Comparison of ENCODE assay signal across 11 cellular contexts in genomic region chr7:93146036-93146435, GRCh38. TPM values are rescaled to one million over a fixed set of nuclear protein-coding genes. Genes with fewer than 3 reads are reported as not detected.
A peak's percentile ranks its signal among the peaks of the same experiment; 100 is the strongest.
DNase-seq lines count a peak whose midpoint lies in the region; ATAC-seq and TF ChIP-seq lines count a peak whose summit lies in the region.
"Had no signal": no experiment of that assay in that cellular context is flagged by ENCODE, and none has a peak within 500 bp of the region (broad histone marks: within the 10 kb centered on the region; RNA-seq: fewer than 3 reads in every experiment).

No MANE protein-coding gene starts in this region.

- 69 to 78% methylated on average over 1 of the region's 1 CpG for WGBS in GM23248 (ENCODE audit: low coverage in 1 of 2, low lambda C conversion rate in 2 of 2, missing lambda C conversion rate in 2 of 2), 2 experiments
- WGBS in ovary, 3 donors, result 36 to 58% (median 57%) methylated on average over 1 of the region's 1 CpG

- in situ Hi-C loops in GM23248 (cut with MboI), result no loop called here

- intact Hi-C loops in ovary (cut with DNase I), result no loop called here

- DNase-seq in T-helper 2 cell treated with Interferon-gamma antibody and Interleukin-4, amounts not matched to agents 5 μg/mL and 100 μg/mL, for 36 hours (ENCODE audit: low spot score), result no peak
- DNase-seq in T-helper 2 cell (no peak), GM23248 (no peak), ovary (no peak), dedifferentiated amniotic fluid mesenchymal stem cell (ENCODE audit: extremely low spot score) (no peak), NCI-H1436 treated with DMSO at 0.1 percent for 48 hours (lab: John Stamatoyannopoulos, UW) (no peak)
- DNase-seq in central memory CD8-positive, alpha-beta T cell (ENCODE audit: low spot score in 2 of 2), result no peak
- DNase-seq: NCI-H446, WERI-Rb-1 had no signal

- H3K27me3 ChIP-seq in GM23248 (replicated peaks; ENCODE audit: insufficient read depth) (no peaks in the 10 kb centered on the region), neutrophil (no peaks in the 10 kb centered on the region), ovary (no peaks in the 10 kb centered on the region)

- H3K27ac ChIP-seq in GM23248 (no peak overlapping the region), neutrophil (peak overlapping the region; percentile 86), ovary (no peak overlapping the region)
- H3K27ac ChIP-seq: prostate gland, WERI-Rb-1 had no signal

- peaks cover 7% of the 10 kb centered on the region for H3K9me3 Mint-ChIP-seq in T-helper 2 cell treated with Interferon-gamma antibody and Interleukin-4, amounts not matched to agents 5 μg/mL and 100 μg/mL, for 36 hours
- peaks cover 6% of the 10 kb centered on the region for H3K9me3 Mint-ChIP-seq in central memory CD8-positive, alpha-beta T cell

- H3K79me2 ChIP-seq in GM23248 (ENCODE audit: insufficient read depth), result 0 out of 2 replicates have a peak, but pooled peaks cover 7% of the 10 kb centered on the region

- H3K9me3 ChIP-seq in GM23248 (ENCODE audit: low read depth), result no peaks in the 10 kb centered on the region
- H3K9me3 ChIP-seq in neutrophil, result no peaks in the 10 kb centered on the region
- H3K9me3 ChIP-seq in ovary, result peaks cover 0 to 1% of the 10 kb centered on the region in 2 donors
- H3K9me3 ChIP-seq: prostate gland had no signal

- H3K4me2 ChIP-seq in GM23248 (ENCODE audit: unreplicated experiment), result peak overlapping the region; percentile 98

- no peak for TF ChIP-seq EP300 in ovary (IDR thresholded peaks at IDR 0.05)

- peaks cover 6% of the 10 kb centered on the region for H3F3A ChIP-seq in GM23248 (ENCODE audit: insufficient read depth)

- H3K27ac Mint-ChIP-seq in T-helper 2 cell treated with Interferon-gamma antibody and Interleukin-4, amounts not matched to agents 5 μg/mL and 100 μg/mL, for 36 hours, result peak overlapping the region; percentile 81
- peak overlapping the region; percentile 81 for H3K27ac Mint-ChIP-seq in central memory CD8-positive, alpha-beta T cell (ENCODE audit: low read depth)

- H3K9ac ChIP-seq in GM23248, result no peak overlapping the region

- no peaks in the 10 kb centered on the region for H3K9me2 ChIP-seq in GM23248 (ENCODE audit: insufficient read depth)

- H3K4me3 ChIP-seq in GM23248, result no peak overlapping the region
- peak overlapping the region; percentile 59 to 72 for H3K4me3 ChIP-seq in neutrophil (ENCODE audit: low read depth in 1 of 2, low read length in 1 of 2)
- H3K4me3 ChIP-seq in ovary, result no peak overlapping the region
- H3K4me3 ChIP-seq: prostate gland had no signal

- 0 out of 2 replicates have a peak, but pooled peaks cover 3% of the 10 kb centered on the region for H3K36me3 ChIP-seq in GM23248 (ENCODE audit: low read depth)
- peaks cover 43% of the 10 kb centered on the region for H3K36me3 ChIP-seq in neutrophil
- H3K36me3 ChIP-seq in ovary, result no peaks in the 10 kb centered on the region
- H3K36me3 ChIP-seq: prostate gland, WERI-Rb-1 had no signal

- TF ChIP-seq POLR2A in ovary (IDR thresholded peaks at IDR 0.05), result no peak

- no peak for TF ChIP-seq CTCF in neutrophil (IDR thresholded peaks at IDR 0.05)
- TF ChIP-seq CTCF in ovary (IDR thresholded peaks at IDR 0.05), result no peak

- H3K4me3 Mint-ChIP-seq in T-helper 2 cell treated with Interferon-gamma antibody and Interleukin-4, amounts not matched to agents 5 μg/mL and 100 μg/mL, for 36 hours, result peak overlapping the region; percentile 95
- peak overlapping the region; percentile 85 for H3K4me3 Mint-ChIP-seq in central memory CD8-positive, alpha-beta T cell

- no peak overlapping the region for H2AFZ ChIP-seq in GM23248

- peaks cover 29% of the 10 kb centered on the region for H3K36me3 Mint-ChIP-seq in T-helper 2 cell treated with Interferon-gamma antibody and Interleukin-4, amounts not matched to agents 5 μg/mL and 100 μg/mL, for 36 hours (ENCODE audit: low read depth)
- peaks cover 17% of the 10 kb centered on the region for H3K36me3 Mint-ChIP-seq in central memory CD8-positive, alpha-beta T cell (ENCODE audit: insufficient read depth)

- no peaks in the 10 kb centered on the region for H3K27me3 Mint-ChIP-seq in T-helper 2 cell treated with Interferon-gamma antibody and Interleukin-4, amounts not matched to agents 5 μg/mL and 100 μg/mL, for 36 hours (ENCODE audit: low read depth)
- no peaks in the 10 kb centered on the region for H3K27me3 Mint-ChIP-seq in central memory CD8-positive, alpha-beta T cell

- H3K4me1 ChIP-seq in GM23248 (ENCODE audit: insufficient read depth) (peaks cover 19% of the 10 kb centered on the region), neutrophil (ENCODE audit: control insufficient read depth in 1 of 2, insufficient read depth in 1 of 2, low read depth in 1 of 2, low read length in 1 of 2) (peaks cover 62 to 65% of the 10 kb centered on the region in 2 experiments), ovary (ENCODE audit: insufficient read depth) (peaks cover 5% of the 10 kb centered on the region)
- H3K4me1 ChIP-seq: prostate gland had no signal

- no peak for ATAC-seq in central memory CD8-positive, alpha-beta T cell (replicated peaks; ENCODE audit: extremely low read depth, poor library complexity, severe bottlenecking)

- H4K20me1 ChIP-seq in GM23248 (ENCODE audit: insufficient read depth), result no peaks in the 10 kb centered on the region

- H3K4me1 Mint-ChIP-seq in T-helper 2 cell treated with Interferon-gamma antibody and Interleukin-4, amounts not matched to agents 5 μg/mL and 100 μg/mL, for 36 hours (ENCODE audit: low read depth), result peaks cover 27% of the 10 kb centered on the region
- peaks cover 36% of the 10 kb centered on the region for H3K4me1 Mint-ChIP-seq in central memory CD8-positive, alpha-beta T cell

RNA-seq across cellular contexts. Expression of gene SAMD9L, which starts 2.1 kb away (rescaled TPM):
- 11.0 and 17.0 TPM in 2 replicates for total RNA-seq in GM23248 (2014; rRNA removed; shearing (Covaris generic))
- polyA plus RNA-seq in GM23248 (2016; fragmentation: Nextera tagmentation; extraction: Ambion mirVana) (18.5 and 19.9 TPM in 2 replicates), ovary (10 to 100 TPM in 1 of 2 donors, 1 to 10 TPM in 1; 4.2 to 18.5 TPM)
- total RNA-seq in ovary, result 10 to 100 TPM in 2 of 7 donors, 1 to 10 TPM in 5; 6.7 to 12.5 (median 8.7) TPM

RNA-seq across cellular contexts. Expression of gene SAMD9, which starts 28.3 kb away (rescaled TPM):
- total RNA-seq in GM23248 (2014; rRNA removed; shearing (Covaris generic)), result 26.2 and 31.2 TPM in 2 replicates
- polyA plus RNA-seq in GM23248 (2016; fragmentation: Nextera tagmentation; extraction: Ambion mirVana) (14.1 and 15.3 TPM in 2 replicates), ovary (1 to 10 TPM; 3.3 to 7.4 TPM)
- total RNA-seq in ovary, result 10 to 100 TPM in 3 of 7 donors, 1 to 10 TPM in 4; 6.8 to 10.3 (median 9.1) TPM

Comparison
In these comparisons a context has a peak if more than half of its experiments do, and no peak if none do; other contexts are left out.
1. H3K4me3 ChIP-seq: peak in neutrophil (2 of 2); none in GM23248 (single experiment) and ovary (single experiment).